Comparison of ENCODE assay signal across 13 cellular contexts in genomic region chr17:72984145-72984924, GRCh38.
DNase-seq lines count a peak whose midpoint lies in the region; ATAC-seq and TF ChIP-seq lines count a peak whose summit lies in the region.
"Had no signal": no experiment of that assay in that cellular context is flagged by ENCODE, and none has a peak within 500 bp of the region (broad histone marks: within the 10 kb centered on the region; RNA-seq: fewer than 3 reads in every experiment).

No MANE protein-coding gene starts in this region.

- no peak for ATAC-seq in naive thymus-derived CD8-positive, alpha-beta T cell

- no peaks in the 10 kb centered on the region for H3K27me3 ChIP-seq in breast epithelium

- DNase-seq in MCF 10A (ENCODE audit: unreplicated experiment): peak; percentile 49
- no peak for DNase-seq in breast epithelium (ENCODE audit: low spot score in 2 of 2)
- peak; percentile 69 for DNase-seq in SW480 (ENCODE audit: low spot score)
- DNase-seq in fibroblast of pulmonary artery (ENCODE audit: low read depth): peak; percentile 92
- DNase-seq in stimulated activated CD4-positive, alpha-beta T cell treated with anti-CD3 and anti-CD28 coated beads, Interleukin-2, amount 100 ng/mL, for 24 hours: no peak
- DNase-seq in GOT3 (lab: John Stamatoyannopoulos, UW): no peak
- DNase-seq in GM13976 (ENCODE audit: low spot score): no peak
- DNase-seq in naive thymus-derived CD8-positive, alpha-beta T cell: no peak
- DNase-seq: effector CD4-positive, alpha-beta T cell; NCI-H1092 treated with DMSO at 0.1 percent for 48 hours had no signal

- no peaks in the 10 kb centered on the region for H3K27me3 Mint-ChIP-seq in MCF 10A (ENCODE audit: insufficient read depth, unreplicated experiment)
- no peaks in the 10 kb centered on the region for H3K27me3 Mint-ChIP-seq in naive thymus-derived CD8-positive, alpha-beta T cell
- H3K27me3 Mint-ChIP-seq: activated naive CD8-positive, alpha-beta T cell had no signal

- intact Hi-C loops in MCF 10A (cut with micrococcal nuclease) (no loop called here), breast epithelium (cut with DNase I; ENCODE audit: low total_unique reads) (no loop called here)

- TF ChIP-seq CTCF in MCF 10A (IDR thresholded peaks at IDR 0.05; ENCODE audit: unreplicated experiment) (no peak), breast epithelium (IDR thresholded peaks at IDR 0.05) (no peak), fibroblast of pulmonary artery (IDR thresholded peaks at IDR 0.05; ENCODE audit: low read length, missing control alignments) (no peak), GM13976 (IDR thresholded peaks at IDR 0.05; ENCODE audit: borderline replicate concordance, control extremely low read depth, extremely low read depth, insufficient read depth, missing control alignments) (no peak)

- H3K4me3 Mint-ChIP-seq in MCF 10A (ENCODE audit: unreplicated experiment): no peak overlapping the region
- H3K4me3 Mint-ChIP-seq in naive thymus-derived CD8-positive, alpha-beta T cell: no peak overlapping the region
- H3K4me3 Mint-ChIP-seq: activated naive CD8-positive, alpha-beta T cell had no signal

- CTCF ChIA-PET in MCF 10A (lab: Yijun Ruan, JAX): interaction anchor here (0.6 to 3.0 kb wide), 4 partner anchors 10 to 858 kb away, joined by 3 to 14 read pairs (median 3); no protein-coding TSS in a partner anchor

- H3K36me3 Mint-ChIP-seq in MCF 10A (ENCODE audit: insufficient read depth, unreplicated experiment): peaks cover 7% of the 10 kb centered on the region
- H3K36me3 Mint-ChIP-seq in naive thymus-derived CD8-positive, alpha-beta T cell: no peaks in the 10 kb centered on the region
- H3K36me3 Mint-ChIP-seq: activated naive CD8-positive, alpha-beta T cell had no signal

- H3K9me3 ChIP-seq in breast epithelium: no peaks in the 10 kb centered on the region

- H3K4me3 ChIP-seq in breast epithelium (no peak overlapping the region), fibroblast of pulmonary artery (replicated peaks; ENCODE audit: low read depth, low read length) (no peak overlapping the region)

- BruUV-seq in MCF 10A (replicated peaks; lab: Mats Ljungman, UMichigan): no TSS peak

- H3K4me1 ChIP-seq in breast epithelium: no peaks in the 10 kb centered on the region

- H3K36me3 ChIP-seq in breast epithelium: no peaks in the 10 kb centered on the region

- no peak for TF ChIP-seq POLR2A in breast epithelium (IDR thresholded peaks at IDR 0.05)

- POLR2A ChIA-PET in MCF 10A (lab: Yijun Ruan, JAX): interaction anchor here (0.5 to 1.6 kb wide), 2 partner anchors 28 to 167 kb away, joined by 4 read pairs; no protein-coding TSS in a partner anchor
- POLR2A ChIA-PET in naive thymus-derived CD8-positive, alpha-beta T cell (lab: Charles Lee): no interaction called here

- in situ Hi-C loops in GM13976 (cut with MboI; ENCODE audit: low sequenced_read_pairs, unreplicated experiment): loop anchor here (10.0 to 25.0 kb wide), 2 partner anchors 170 to 422 kb away; no protein-coding TSS in a partner anchor

- no peaks in the 10 kb centered on the region for H3K4me1 Mint-ChIP-seq in MCF 10A (ENCODE audit: insufficient read depth, unreplicated experiment)
- peaks cover 0 to 12% (median 4%) of the 10 kb centered on the region in 4 donors for H3K4me1 Mint-ChIP-seq in naive thymus-derived CD8-positive, alpha-beta T cell

- H3K27ac Mint-ChIP-seq in MCF 10A (ENCODE audit: low read depth, unreplicated experiment): no peak overlapping the region
- H3K27ac Mint-ChIP-seq in naive thymus-derived CD8-positive, alpha-beta T cell: peak overlapping the region in 1 of 10 donors; percentile 40
- H3K27ac Mint-ChIP-seq: activated naive CD8-positive, alpha-beta T cell had no signal

- H3K9me3 Mint-ChIP-seq in MCF 10A (ENCODE audit: unreplicated experiment): no peaks in the 10 kb centered on the region
- H3K9me3 Mint-ChIP-seq in naive thymus-derived CD8-positive, alpha-beta T cell: no peaks in the 10 kb centered on the region

- no peak overlapping the region for H3K27ac ChIP-seq in breast epithelium
- H3K27ac ChIP-seq: 22Rv1, VCaP had no signal

Comparison
In these comparisons a context has a peak if more than half of its experiments do, and no peak if none do; other contexts are left out.
1. DNase-seq: peak in MCF 10A (single experiment), SW480 (single experiment) and fibroblast of pulmonary artery (single experiment); none in breast epithelium (0 of 2), stimulated activated CD4-positive, alpha-beta T cell treated with anti-CD3 and anti-CD28 coated beads, Interleukin-2, amount 100 ng/mL, for 24 hours (0 of 2), GOT3 (single experiment), GM13976 (single experiment) and naive thymus-derived CD8-positive, alpha-beta T cell (0 of 10).